Comparison of ENCODE assay signal across 1 cellular context in genomic region chr15:78453447-78453846, GRCh38.
TF ChIP-seq lines count a peak whose summit lies in the region.

No MANE protein-coding gene starts in this region.

TF ChIP-seq in HepG2, 621 proteins besides CTCF, POLR2A, EP300 and RAD21:
- TF ChIP-seq ZBTB38 (CRISPR knock-in tag; IDR thresholded peaks at IDR 0.05) (no peak), CHCHD3 (CRISPR knock-in tag; IDR thresholded peaks at IDR 0.05) (no peak), DNMT3B (CRISPR knock-in tag; conservative IDR thresholded peaks at IDR 0.05) (no peak), ZNF747 (CRISPR knock-in tag; IDR thresholded peaks at IDR 0.05; ENCODE audit: borderline replicate concordance) (no peak), IKZF4 (CRISPR knock-in tag; IDR thresholded peaks at IDR 0.05; ENCODE audit: borderline replicate concordance, low read depth, not compliant biosample characterization) (no peak), ATF4 (CRISPR knock-in tag; IDR thresholded peaks at IDR 0.05) (no peak), ZNF280B (CRISPR knock-in tag; IDR thresholded peaks at IDR 0.05; ENCODE audit: borderline replicate concordance) (no peak)
- TF ChIP-seq, protein P1, sequence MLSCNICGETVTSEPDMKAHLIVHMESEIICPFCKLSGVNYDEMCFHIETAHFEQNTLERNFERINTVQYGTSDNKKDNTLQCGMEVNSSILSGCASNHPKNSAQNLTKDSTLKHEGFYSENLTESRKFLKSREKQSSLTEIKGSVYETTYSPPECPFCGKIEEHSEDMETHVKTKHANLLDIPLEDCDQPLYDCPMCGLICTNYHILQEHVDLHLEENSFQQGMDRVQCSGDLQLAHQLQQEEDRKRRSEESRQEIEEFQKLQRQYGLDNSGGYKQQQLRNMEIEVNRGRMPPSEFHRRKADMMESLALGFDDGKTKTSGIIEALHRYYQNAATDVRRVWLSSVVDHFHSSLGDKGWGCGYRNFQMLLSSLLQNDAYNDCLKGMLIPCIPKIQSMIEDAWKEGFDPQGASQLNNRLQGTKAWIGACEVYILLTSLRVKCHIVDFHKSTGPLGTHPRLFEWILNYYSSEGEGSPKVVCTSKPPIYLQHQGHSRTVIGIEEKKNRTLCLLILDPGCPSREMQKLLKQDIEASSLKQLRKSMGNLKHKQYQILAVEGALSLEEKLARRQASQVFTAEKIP (CRISPR knock-in tag; IDR thresholded peaks at IDR 0.05; ENCODE audit: borderline replicate concordance), result no peak
